ENCODE assay signal across 8 cellular contexts in genomic region chr10:12606461-12606860, GRCh38.
A peak's percentile ranks its signal among the peaks of the same experiment; 100 is the strongest.
DNase-seq lines count a peak whose midpoint lies in the region; ATAC-seq and TF ChIP-seq lines count a peak whose summit lies in the region.
"Had no signal": no experiment of that assay in that cellular context is flagged by ENCODE, and none has a peak within 500 bp of the region (broad histone marks: within the 10 kb centered on the region; RNA-seq: fewer than 3 reads in every experiment).

No MANE protein-coding gene starts in this region.

- H4K20me1 ChIP-seq in Karpas-422 (ENCODE audit: insufficient read depth, low read depth, low read length) (no peaks in the 10 kb centered on the region), osteoblast (ENCODE audit: insufficient read depth, low read length) (no peaks in the 10 kb centered on the region)

- H3K4me3 ChIP-seq in Karpas-422 (ENCODE audit: low read length) (peak overlapping the region; percentile 33), osteoblast (ENCODE audit: insufficient read depth, low read length) (peak overlapping the region; percentile 73)
- H3K4me3 ChIP-seq: cardiac muscle cell had no signal

- ATAC-seq in activated naive CD8-positive, alpha-beta T cell treated with anti-CD3 and anti-CD28 coated beads, Interleukin-2, amount 50 U/mL, for 24 hours = peak; percentile 5
- no peak for ATAC-seq in GM21390 (IDR thresholded peaks at IDR 0.05; ENCODE audit: unreplicated experiment)

- H3K4me2 ChIP-seq in Karpas-422 (ENCODE audit: low read depth, low read length, poor library complexity, severe bottlenecking) (peak overlapping the region; percentile 53), osteoblast (ENCODE audit: insufficient read depth, low read length) (peak overlapping the region; percentile 87)

- H2AFZ ChIP-seq in Karpas-422 (ENCODE audit: low read length) (peak overlapping the region; percentile 47; the same call in 1 of the 2 replicates), osteoblast (ENCODE audit: low read length) (peak overlapping the region; percentile 98)

- H3K27me3 Mint-ChIP-seq in activated naive CD8-positive, alpha-beta T cell treated with anti-CD3 and anti-CD28 coated beads, Interleukin-2, amount 50 U/mL, for 24 hours = no peaks in the 10 kb centered on the region

- DNase-seq in DMS79 treated with DMSO at 0.1 percent for 48 hours (lab: John Stamatoyannopoulos, UW) (peak; percentile 53), Karpas-422 (no peak), osteoblast (ENCODE audit: insufficient read length, low spot score, missing footprints) (peak; percentile 47), kidney glomerular epithelial cell (lab: John Stamatoyannopoulos, UW) (no peak)
- DNase-seq in activated naive CD8-positive, alpha-beta T cell treated with anti-CD3 and anti-CD28 coated beads, Interleukin-2, amount 50 U/mL, for 24 hours = no peak
- DNase-seq in central memory CD4-positive, alpha-beta T cell = no peak

- peaks cover 12% of the 10 kb centered on the region for H3K4me1 ChIP-seq in Karpas-422 (ENCODE audit: low read length)
- peaks cover 11% of the 10 kb centered on the region for H3K4me1 ChIP-seq in osteoblast (ENCODE audit: insufficient read depth, low read length)

- H3K27ac Mint-ChIP-seq in activated naive CD8-positive, alpha-beta T cell treated with anti-CD3 and anti-CD28 coated beads, Interleukin-2, amount 50 U/mL, for 24 hours = peak overlapping the region; percentile 96

- TF ChIP-seq CTCF in osteoblast (IDR thresholded peaks at IDR 0.05; ENCODE audit: extremely low read depth, low read depth, low read length) = no peak

- H3K9me3 Mint-ChIP-seq in activated naive CD8-positive, alpha-beta T cell treated with anti-CD3 and anti-CD28 coated beads, Interleukin-2, amount 50 U/mL, for 24 hours = no peaks in the 10 kb centered on the region

- no peaks in the 10 kb centered on the region for H3K9me2 ChIP-seq in Karpas-422 (replicated peaks; ENCODE audit: insufficient read depth, low read length)

- H3K36me3 Mint-ChIP-seq in activated naive CD8-positive, alpha-beta T cell treated with anti-CD3 and anti-CD28 coated beads, Interleukin-2, amount 50 U/mL, for 24 hours (ENCODE audit: low read depth) = no peaks in the 10 kb centered on the region

- peak overlapping the region; percentile 80 for H3K4me3 Mint-ChIP-seq in activated naive CD8-positive, alpha-beta T cell treated with anti-CD3 and anti-CD28 coated beads, Interleukin-2, amount 50 U/mL, for 24 hours

- H3K27me3 ChIP-seq in Karpas-422 (ENCODE audit: low read length) = no peaks in the 10 kb centered on the region
- no peaks in the 10 kb centered on the region for H3K27me3 ChIP-seq in osteoblast (ENCODE audit: insufficient read depth, low read length)
- H3K27me3 ChIP-seq: cardiac muscle cell had no signal

- peak overlapping the region; percentile 48 for H3K9ac ChIP-seq in Karpas-422 (ENCODE audit: low read length)

- H3K9me3 ChIP-seq in Karpas-422 (ENCODE audit: low read length) (no peaks in the 10 kb centered on the region), osteoblast (ENCODE audit: low read depth, low read length) (no peaks in the 10 kb centered on the region)

- no peaks in the 10 kb centered on the region for H3K79me2 ChIP-seq in Karpas-422 (ENCODE audit: low read length)
- no peaks in the 10 kb centered on the region for H3K79me2 ChIP-seq in osteoblast (ENCODE audit: insufficient read depth, low read length)

- H3K36me3 ChIP-seq in Karpas-422 (ENCODE audit: insufficient read depth, low read length) (no peaks in the 10 kb centered on the region), osteoblast (ENCODE audit: insufficient read depth, low read length) (no peaks in the 10 kb centered on the region)
- H3K36me3 ChIP-seq: cardiac muscle cell had no signal

- H3K4me1 Mint-ChIP-seq in activated naive CD8-positive, alpha-beta T cell treated with anti-CD3 and anti-CD28 coated beads, Interleukin-2, amount 50 U/mL, for 24 hours = peaks cover 21% of the 10 kb centered on the region

- H3K27ac ChIP-seq in Karpas-422 (ENCODE audit: low read length) (no peak overlapping the region), osteoblast (ENCODE audit: low read depth, low read length) (no peak overlapping the region)
- H3K27ac ChIP-seq: cardiac muscle cell had no signal

Comparison
In these comparisons a context has a peak if more than half of its experiments do, and no peak if none do; other contexts are left out.
1. DNase-seq: peak in DMS79 treated with DMSO at 0.1 percent for 48 hours (single experiment) and osteoblast (single experiment); none in Karpas-422 (single experiment), activated naive CD8-positive, alpha-beta T cell treated with anti-CD3 and anti-CD28 coated beads, Interleukin-2, amount 50 U/mL, for 24 hours (single experiment), central memory CD4-positive, alpha-beta T cell (single experiment) and kidney glomerular epithelial cell (single experiment).